In genomic region chr10:14386202-14386593, GRCh38 we compare ENCODE assay signal across 10 cellular contexts. TPM values are rescaled to one million over a fixed set of nuclear protein-coding genes. Genes with fewer than 3 reads are reported as not detected.
A peak's percentile ranks its signal among the peaks of the same experiment; 100 is the strongest.
DNase-seq lines count a peak whose midpoint lies in the region; ATAC-seq and TF ChIP-seq lines count a peak whose summit lies in the region.
"Had no signal": no experiment of that assay in that cellular context is flagged by ENCODE, and none has a peak within 500 bp of the region (broad histone marks: within the 10 kb centered on the region; RNA-seq: fewer than 3 reads in every experiment).

No MANE protein-coding gene starts in this region.

- no peaks in the 10 kb centered on the region for H3K9me3 Mint-ChIP-seq in type B pancreatic cell
- no peaks in the 10 kb centered on the region for H3K9me3 Mint-ChIP-seq in GM23338

- no peaks in the 10 kb centered on the region for H4K20me1 ChIP-seq in GM23338 (replicated peaks; ENCODE audit: insufficient read depth)

- H3K4me2 ChIP-seq in GM23338, result no peak overlapping the region

- H3K4me1 ChIP-seq in GM23338 (ENCODE audit: insufficient read depth), result no peaks in the 10 kb centered on the region
- H3K4me1 ChIP-seq: vagina had no signal

- H2AFZ ChIP-seq in GM23338, result no peak overlapping the region

- H3K4me1 Mint-ChIP-seq in type B pancreatic cell (ENCODE audit: unreplicated experiment) (peaks cover 2% of the 10 kb centered on the region), GM23338 (no peaks in the 10 kb centered on the region)

- H3K27ac Mint-ChIP-seq in type B pancreatic cell (no peak overlapping the region), GM23338 (no peak overlapping the region)

- H3K4me3 ChIP-seq in GM23338, result no peak overlapping the region
- H3K4me3 ChIP-seq: vagina had no signal

- ATAC-seq in GM23338, result no peak

- no peak overlapping the region for H3K27ac ChIP-seq in GM23338 (ENCODE audit: low read depth)
- H3K27ac ChIP-seq: vagina had no signal

- TF ChIP-seq CTCF in type B pancreatic cell (conservative IDR thresholded peaks at IDR 0.05) (no peak), GM23338 (conservative IDR thresholded peaks at IDR 0.05; ENCODE audit: low read depth in 2 of 2) (no peak)

- no peak overlapping the region for H3K4me3 Mint-ChIP-seq in type B pancreatic cell
- no peak overlapping the region for H3K4me3 Mint-ChIP-seq in GM23338

- H3K36me3 ChIP-seq in GM23338 (ENCODE audit: insufficient read depth), result no peaks in the 10 kb centered on the region
- H3K36me3 ChIP-seq: vagina had no signal

- no peaks in the 10 kb centered on the region for H3K27me3 ChIP-seq in GM23338 (ENCODE audit: insufficient read depth)
- H3K27me3 ChIP-seq: vagina had no signal

- H3K27me3 Mint-ChIP-seq in type B pancreatic cell (peaks cover 27% of the 10 kb centered on the region), GM23338 (ENCODE audit: insufficient read depth, low read depth, poor library complexity) (no peaks in the 10 kb centered on the region)

- H3K36me3 Mint-ChIP-seq in type B pancreatic cell, result no peaks in the 10 kb centered on the region
- H3K36me3 Mint-ChIP-seq in GM23338 (ENCODE audit: low read depth), result no peaks in the 10 kb centered on the region

- H3K79me2 ChIP-seq in GM23338 (replicated peaks; ENCODE audit: insufficient read depth), result no peaks in the 10 kb centered on the region

- peak; percentile 5 for DNase-seq in activated CD4-positive, CD25-positive, alpha-beta regulatory T cell treated with anti-CD3 and anti-CD28 coated beads, Interleukin-2, amount 50 U/mL, for 16 hours (ENCODE audit: low read depth, low spot score)
- no peak for DNase-seq in activated CD4-positive, CD25-positive, alpha-beta regulatory T cell treated with anti-CD3 and anti-CD28 coated beads, Interleukin-2, amount 50 U/mL, for 72 hours
- DNase-seq in activated CD8-positive, alpha-beta memory T cell treated with anti-CD3 and anti-CD28 coated beads, Interleukin-2, amount 50 U/mL, for 48 hours, result peak; percentile 69
- DNase-seq in foreskin melanocyte (peak; percentile 35), type B pancreatic cell (ENCODE audit: extremely low spot score, unreplicated experiment) (no peak), NCI-H510A treated with DMSO at 0.1 percent for 48 hours (lab: John Stamatoyannopoulos, UW) (no peak), GM23338 (ENCODE audit: low spot score) (no peak)
- DNase-seq in stimulated activated CD8-positive, alpha-beta memory T cell treated with anti-CD3 and anti-CD28 coated beads, Interleukin-7, amount 100 ng/mL, for 48 hours (ENCODE audit: extremely low read depth in 1 of 2, low read depth in 1 of 2), result peak; percentile 8 to 55
- DNase-seq: occipital lobe had no signal

- peaks cover 14% of the 10 kb centered on the region; the same call in 1 of the 2 replicates for H3K9me2 ChIP-seq in GM23338 (ENCODE audit: insufficient read depth)

- no peaks in the 10 kb centered on the region for H3F3A ChIP-seq in GM23338 (replicated peaks; ENCODE audit: low read depth)

TF ChIP-seq in GM23338, 12 proteins besides CTCF, POLR2A, EP300 and RAD21:
- TF ChIP-seq JUNB (IDR thresholded peaks at IDR 0.05; ENCODE audit: unreplicated experiment) (no peak), REST (IDR thresholded peaks at IDR 0.05; ENCODE audit: unreplicated experiment) (no peak), ZNF331 (CRISPR knock-in tag; IDR thresholded peaks at IDR 0.05; ENCODE audit: low read depth) (no peak), NANOG (IDR thresholded peaks at IDR 0.05; ENCODE audit: borderline replicate concordance) (no peak)

RNA-seq across cellular contexts. Expression of gene FRMD4A, which starts 55.5 kb away (rescaled TPM):
- 37.8 and 88.9 TPM in 2 replicates for total RNA-seq in type B pancreatic cell (ENCODE audit: low replicate concordance)
- total RNA-seq in GM23338 (2014; rRNA removed; shearing (Covaris generic)), result 18.3 and 20.1 TPM in 2 replicates
- polyA plus RNA-seq in GM23338 (2016; fragmentation: Nextera tagmentation; extraction: Ambion mirVana), result 8.9 and 14.0 TPM in 2 replicates

Comparison
In these comparisons a context has a peak if more than half of its experiments do, and no peak if none do; other contexts are left out.
1. DNase-seq: peak in activated CD4-positive, CD25-positive, alpha-beta regulatory T cell treated with anti-CD3 and anti-CD28 coated beads, Interleukin-2, amount 50 U/mL, for 16 hours (single experiment), activated CD8-positive, alpha-beta memory T cell treated with anti-CD3 and anti-CD28 coated beads, Interleukin-2, amount 50 U/mL, for 48 hours (single experiment), foreskin melanocyte (single experiment) and stimulated activated CD8-positive, alpha-beta memory T cell treated with anti-CD3 and anti-CD28 coated beads, Interleukin-7, amount 100 ng/mL, for 48 hours (2 of 2); none in activated CD4-positive, CD25-positive, alpha-beta regulatory T cell treated with anti-CD3 and anti-CD28 coated beads, Interleukin-2, amount 50 U/mL, for 72 hours (single experiment), type B pancreatic cell (single experiment), NCI-H510A treated with DMSO at 0.1 percent for 48 hours (single experiment) and GM23338 (single experiment).